Comparison of ENCODE assay signal across 1 cellular context in the genomic region with DNA sequence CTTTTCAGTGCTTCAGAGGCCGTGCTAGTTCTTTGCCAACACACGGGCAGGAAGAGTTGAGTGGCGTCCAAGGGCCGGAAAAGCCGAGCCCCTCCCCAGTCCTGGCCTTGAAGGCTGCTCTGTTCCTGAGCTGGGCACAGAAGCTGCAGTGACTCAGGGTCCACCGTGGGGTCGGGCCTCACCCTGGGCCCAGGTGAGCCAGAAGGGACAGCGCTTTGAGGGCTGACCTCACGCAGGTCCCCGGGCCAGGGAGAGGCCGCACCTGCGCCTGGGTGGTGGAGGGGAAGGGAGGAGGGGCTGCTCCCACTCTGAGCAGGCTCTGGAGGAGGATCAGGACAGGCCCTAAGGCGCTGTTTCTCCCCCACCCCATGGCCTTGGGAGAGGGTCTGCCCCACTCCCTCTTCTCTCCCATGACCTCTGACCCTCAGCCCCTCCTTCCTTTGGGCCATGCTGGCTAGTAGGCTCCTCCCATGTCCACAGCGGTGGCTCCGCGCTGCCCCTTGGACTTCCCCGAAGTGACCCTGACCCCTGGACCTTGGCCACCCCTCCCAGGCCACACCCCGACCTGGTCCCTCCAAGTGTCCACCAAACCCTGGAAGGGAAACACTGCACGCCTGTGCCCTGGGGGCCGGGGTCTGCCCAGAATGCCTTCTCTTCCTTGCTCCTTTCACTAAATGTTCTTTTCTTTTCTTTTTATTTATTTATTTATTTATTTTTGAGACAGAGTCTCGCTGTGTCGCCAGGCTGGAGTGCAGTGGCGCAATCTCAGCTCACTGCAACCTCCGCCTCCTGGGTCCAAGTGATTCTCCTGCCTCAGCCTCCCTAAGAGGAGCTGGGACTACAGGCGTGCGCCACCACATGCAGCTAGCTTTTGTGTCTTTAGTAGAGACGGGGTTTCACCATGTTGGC.
A peak's percentile ranks its signal among the peaks of the same experiment; 100 is the strongest.
TF ChIP-seq lines count a peak whose summit lies in the region.

No MANE protein-coding gene starts in this region.

TF ChIP-seq in K562, 482 proteins besides CTCF, POLR2A, EP300 and RAD21:
- TF ChIP-seq RBFOX2 (IDR thresholded peaks at IDR 0.05; ENCODE audit: low read depth, low read length) (peak; percentile 34), HOMEZ (CRISPR knock-in tag; IDR thresholded peaks at IDR 0.05) (0 out of 2 replicates have a peak, but pooled peaks have one; percentile 9), L3MBTL2 (IDR thresholded peaks at IDR 0.05) (no peak), CREB1 (IDR thresholded peaks at IDR 0.05) (no peak), CREB1 (CRISPR knock-in tag; IDR thresholded peaks at IDR 0.05) (no peak), DNMT1 (IDR thresholded peaks at IDR 0.05) (no peak), CEBPG (CRISPR knock-in tag; IDR thresholded peaks at IDR 0.05) (0 out of 2 replicates have a peak, but pooled peaks have one; percentile 11), CEBPG (tag; conservative IDR thresholded peaks at IDR 0.05 in 1 of 2, IDR thresholded peaks at IDR 0.05 in 1 of 2) (no peak), NFRKB (IDR thresholded peaks at IDR 0.05; ENCODE audit: low read depth) (no peak), NR2C1 (IDR thresholded peaks at IDR 0.05) (peak; percentile 87), NR2C1 (tag; IDR thresholded peaks at IDR 0.05) (peak; percentile 91), CEBPB (tag; IDR thresholded peaks at IDR 0.05) (peak; percentile 75), ZBTB7A (IDR thresholded peaks at IDR 0.05; ENCODE audit: borderline replicate concordance, control insufficient read depth, low read depth, low read length) (peak; percentile 24; the same call in 1 of the 2 replicates), NR2C2 (CRISPR knock-in tag; IDR thresholded peaks at IDR 0.05) (peak; percentile 77), NR2C2 (tag; IDR thresholded peaks at IDR 0.05) (peak; percentile 73), ZFPM2 (CRISPR knock-in tag; IDR thresholded peaks at IDR 0.05) (no peak)
